In genomic region chrX:154584585-154585183, GRCh38 we compare ENCODE assay signal across 14 cellular contexts. TPM values are rescaled to one million over a fixed set of nuclear protein-coding genes. Genes with fewer than 3 reads are reported as not detected.
A peak's percentile ranks its signal among the peaks of the same experiment; 100 is the strongest.
DNase-seq lines count a peak whose midpoint lies in the region; ATAC-seq and TF ChIP-seq lines count a peak whose summit lies in the region.
"Not testable (repeated sequence)": the region's sequence is repeated elsewhere in the genome, so short reads cannot be mapped to it uniquely, and the experiment has no call there.
"Had no signal": no experiment of that assay in that cellular context is flagged by ENCODE, and none has a peak within 500 bp of the region (broad histone marks: within the 10 kb centered on the region; RNA-seq: fewer than 3 reads in every experiment).

Gene CTAG1A, plus strand, starts transcription at chrX:154585133. Its CDS starts 74 bp downstream, at chrX:154585207.

- intact Hi-C loops in IMR-90 (cut with micrococcal nuclease); Panc1 (cut with micrococcal nuclease; ENCODE audit: unreplicated experiment); sciatic nerve (cut with DNase I); testis (cut with DNase I; ENCODE audit: low total_unique reads): not testable (repeated sequence)

- POLR2A ChIA-PET in IMR-90 (lab: Charles Lee; ENCODE audit: unreplicated experiment); Panc1 (lab: Charles Lee): not testable (repeated sequence)

- DNase-seq in IMR-90; Panc1 (ENCODE audit: low read depth, low spot score); sciatic nerve (ENCODE audit: low spot score); testis: not testable (repeated sequence)

- in situ Hi-C loops in IMR-90 (cut with MboI; ENCODE audit: low sequenced_read_pairs) = loop anchor here (25.0 kb wide), 1 partner anchor 153 kb away; no protein-coding TSS in a partner anchor
- in situ Hi-C loops in Panc1 (cut with HindIII; ENCODE audit: low pct_unique_long_range_greater_than_20kb, low sequenced_read_pairs) = not testable (repeated sequence)

- not testable (repeated sequence) for H3K4me1 ChIP-seq in IMR-90 (ENCODE audit: control insufficient read depth, insufficient read depth, low read length); Panc1 (ENCODE audit: control insufficient read depth, insufficient read depth, low read length); testis

- not testable (repeated sequence) for H2BK20ac ChIP-seq in IMR-90 (ENCODE audit: low read depth, low read length)

- not testable (repeated sequence) for H3K9me3 ChIP-seq in IMR-90 (ENCODE audit: control insufficient read depth, insufficient read depth, low read length); Panc1 (ENCODE audit: control insufficient read depth, insufficient read depth, low read depth, low read length); testis

- H3K9ac ChIP-seq in IMR-90 (ENCODE audit: low read depth, low read length) = not testable (repeated sequence)

- not testable (repeated sequence) for TF ChIP-seq POLR2A in IMR-90 (IDR thresholded peaks at IDR 0.05; ENCODE audit: low read depth, low read length); testis (IDR thresholded peaks at IDR 0.05)

- not testable (repeated sequence) for H4K20me1 ChIP-seq in IMR-90 (ENCODE audit: insufficient read depth, low read length)

- ATAC-seq in IMR-90 (ENCODE audit: low read depth) (peak; percentile 18; the same call in 1 of the 2 replicates), Panc1 (peak; percentile 22; the same call in 1 of the 2 replicates), esophagus mucosa (peak; percentile 18), sciatic nerve (peak; percentile 41)

- H3K4ac ChIP-seq in IMR-90 (ENCODE audit: low read depth, low read length) = not testable (repeated sequence)

- not testable (repeated sequence) for H2BK120ac ChIP-seq in IMR-90 (ENCODE audit: low read depth, low read length)

- H2BK15ac ChIP-seq in IMR-90 (ENCODE audit: low read depth, low read length) = not testable (repeated sequence)

- H3K23ac ChIP-seq in IMR-90 (ENCODE audit: low read depth, low read length) = not testable (repeated sequence)

- not testable (repeated sequence) for H4K5ac ChIP-seq in IMR-90 (ENCODE audit: low read depth, low read length)

- H3K27ac ChIP-seq in IMR-90 (ENCODE audit: insufficient read depth, low read length); Panc1 (ENCODE audit: low read length); testis: not testable (repeated sequence)

- H3K27me3 ChIP-seq in IMR-90 (ENCODE audit: control insufficient read depth, insufficient read depth, low read length); Panc1 (ENCODE audit: control insufficient read depth, insufficient read depth, low read length); testis: not testable (repeated sequence)

- H3K14ac ChIP-seq in IMR-90 (replicated peaks; ENCODE audit: low read depth, low read length) = not testable (repeated sequence)

- not testable (repeated sequence) for H3K79me1 ChIP-seq in IMR-90 (ENCODE audit: low read depth in 1 of 2, low read length in 2 of 2)

- CTCF ChIA-PET in IMR-90 (lab: Yijun Ruan, JAX); Panc1 (lab: Charles Lee): not testable (repeated sequence)

- H3K36me3 ChIP-seq in IMR-90 (ENCODE audit: control insufficient read depth, insufficient read depth, low read length); Panc1 (ENCODE audit: control insufficient read depth, insufficient read depth, low read length); testis (ENCODE audit: low read depth, missing control alignments): not testable (repeated sequence)

- not testable (repeated sequence) for H2AK9ac ChIP-seq in IMR-90 (replicated peaks; ENCODE audit: low read depth, low read length, poor library complexity)

- not testable (repeated sequence) for BruUV-seq in IMR-90 (replicated peaks; lab: Mats Ljungman, UMichigan); Panc1 (replicated peaks; lab: Mats Ljungman, UMichigan)

- H3K9me1 ChIP-seq in IMR-90 (ENCODE audit: insufficient read depth, low read length) = not testable (repeated sequence)

- not testable (repeated sequence) for H3K4me3 ChIP-seq in IMR-90 (ENCODE audit: insufficient read depth, low read depth, low read length); Panc1 (ENCODE audit: low read depth in 2 of 2, low read length in 2 of 2); testis

- dilution Hi-C loops in IMR-90 (cut with HindIII; ENCODE audit: low sequenced_read_pairs, unreplicated experiment) = not testable (repeated sequence)

- WGBS in IMR-90 (ENCODE audit: extremely low coverage in 2 of 2, insufficient read length in 1 of 2), 2 experiments = no CpG with 5 or more reads among the region's 39 CpGs
- no CpG with 5 or more reads among the region's 39 CpGs for WGBS in testis, 2 donors

- H2AFZ ChIP-seq in IMR-90 (replicated peaks; ENCODE audit: low read length, poor library complexity) = not testable (repeated sequence)

- not testable (repeated sequence) for H3K56ac ChIP-seq in IMR-90 (ENCODE audit: extremely low read depth, insufficient read depth, low read length)

- not testable (repeated sequence) for H3K4me2 ChIP-seq in IMR-90 (ENCODE audit: low read depth, low read length)

- TF ChIP-seq CTCF in IMR-90 (conservative IDR thresholded peaks at IDR 0.05; ENCODE audit: low read depth, low read length); Panc1 (IDR thresholded peaks at IDR 0.05); testis (IDR thresholded peaks at IDR 0.05): not testable (repeated sequence)

- H4K91ac ChIP-seq in IMR-90 (ENCODE audit: insufficient read depth, low read depth, low read length) = not testable (repeated sequence)

- TF ChIP-seq RAD21 in IMR-90 (IDR thresholded peaks at IDR 0.05; ENCODE audit: low read length) = not testable (repeated sequence)

- not testable (repeated sequence) for H2BK5ac ChIP-seq in IMR-90 (ENCODE audit: low read depth, low read length, poor library complexity, severe bottlenecking)

- not testable (repeated sequence) for H2AK5ac ChIP-seq in IMR-90 (ENCODE audit: low read depth, low read length)

- not testable (repeated sequence) for H4K8ac ChIP-seq in IMR-90 (ENCODE audit: low read depth in 2 of 2, low read length in 2 of 2)

- not testable (repeated sequence) for H3K18ac ChIP-seq in IMR-90 (ENCODE audit: low read depth, low read length)

RNA-seq across cellular contexts. Expression of gene CTAG1A, which starts in this region (rescaled TPM):
- not detected in 2 replicates for total RNA-seq in IMR-90 (2012; rRNA removed)
- polyA plus RNA-seq in IMR-90 (2012; rRNA removed) = not detected in 2 replicates
- polyA plus RNA-seq in IMR-90 (2012; cell fraction: cytosol; rRNA removed) = not detected in 2 replicates
- 0.08 TPM in 1 of 2 replicates, not detected in the other for polyA plus RNA-seq in IMR-90 (2012; cell fraction: nucleus; rRNA removed; ENCODE audit: low replicate concordance)
- not detected for total RNA-seq in Panc1 (2021; ENCODE audit: unreplicated experiment)
- not detected for polyA plus RNA-seq in Panc1 (2012; ENCODE audit: insufficient read length)
- total RNA-seq in esophagus mucosa = not detected
- not detected for total RNA-seq in sciatic nerve
- 10 to 100 TPM; 14.7 to 18.1 TPM for total RNA-seq in testis
- polyA plus RNA-seq in testis (ENCODE audit: insufficient read depth, low read depth, low replicate concordance) = 7.1 TPM
- total RNA-seq: A673; CD4-positive, alpha-beta memory T cell; CD4-positive, CD25-positive, alpha-beta regulatory T cell; CD8-positive, alpha-beta memory T cell; Daoy; G401; GM12878 had no signal
- polyA plus RNA-seq: AG04450; CD14-positive monocyte; CD4-positive, alpha-beta memory T cell; CD4-positive, CD25-positive, alpha-beta regulatory T cell; CD8-positive, alpha-beta memory T cell; GM12878 had no signal

Comparison
In these comparisons a context has a peak if more than half of its experiments do, and no peak if none do; other contexts are left out.
1. RNA of gene CTAG1A (total RNA-seq): 14.7 to 18.1 TPM in testis; not detected in esophagus mucosa (single experiment), not detected in Panc1 (single experiment), not detected in sciatic nerve (single experiment) and not detected in IMR-90; every median in the first group is over 10 times any median in the second.
2. Peak in ATAC-seq in IMR-90; RNA of the gene not detected or under 1 TPM.
3. Peak in ATAC-seq in Panc1; RNA of the gene not detected or under 1 TPM.
4. Peak in ATAC-seq in esophagus mucosa; RNA of the gene not detected or under 1 TPM.
5. Peak in ATAC-seq in sciatic nerve; RNA of the gene not detected or under 1 TPM.
6. Peak in every context shown above with its lines, with median percentiles within 50 percentile points of each other: ATAC-seq.